ENCODE assay signal across 9 cellular contexts in genomic region chr12:88553941-88554658, GRCh38. TPM values are rescaled to one million over a fixed set of nuclear protein-coding genes. Genes with fewer than 3 reads are reported as not detected.
A peak's percentile ranks its signal among the peaks of the same experiment; 100 is the strongest.
DNase-seq lines count a peak whose midpoint lies in the region; ATAC-seq and TF ChIP-seq lines count a peak whose summit lies in the region.
"Had no signal": no experiment of that assay in that cellular context is flagged by ENCODE, and none has a peak within 500 bp of the region (broad histone marks: within the 10 kb centered on the region; RNA-seq: fewer than 3 reads in every experiment).

No MANE protein-coding gene starts in this region.

- H3K4me1 Mint-ChIP-seq in brain (peaks cover 76% of the 10 kb centered on the region), natural killer cell (no peaks in the 10 kb centered on the region)
- H3K4me1 Mint-ChIP-seq in activated CD4-positive, alpha-beta memory T cell treated with anti-CD3 and anti-CD28 coated beads for 36 hours (ENCODE audit: low read depth) = no peaks in the 10 kb centered on the region
- no peaks in the 10 kb centered on the region for H3K4me1 Mint-ChIP-seq in activated naive CD4-positive, alpha-beta T cell treated with anti-CD3 and anti-CD28 coated beads, Interleukin-2, amount 10 ng/mL, durations not matched to agents 7 days and 5 days

- H3K27me3 ChIP-seq in BJ (ENCODE audit: control insufficient read depth, insufficient read depth, low read length) = no peaks in the 10 kb centered on the region

- no peak for ATAC-seq in natural killer cell
- ATAC-seq in HG02798 (IDR thresholded peaks at IDR 0.05; ENCODE audit: poor library complexity, unreplicated experiment) = no peak

- intact Hi-C loops in activated CD4-positive, alpha-beta memory T cell treated with anti-CD3 and anti-CD28 coated beads for 36 hours (cut with micrococcal nuclease) = no loop called here
- intact Hi-C loops in natural killer cell (cut with micrococcal nuclease) = no loop called here

- H3K4me3 Mint-ChIP-seq in brain (peak overlapping the region in 4 of 5 experiments; percentile 39 to 69 (median 45)), natural killer cell (no peak overlapping the region)
- no peak overlapping the region for H3K4me3 Mint-ChIP-seq in activated CD4-positive, alpha-beta memory T cell treated with anti-CD3 and anti-CD28 coated beads for 36 hours
- no peak overlapping the region for H3K4me3 Mint-ChIP-seq in activated naive CD4-positive, alpha-beta T cell treated with anti-CD3 and anti-CD28 coated beads, Interleukin-2, amount 10 ng/mL, durations not matched to agents 7 days and 5 days

- H3K9me3 Mint-ChIP-seq in brain (no peaks in the 10 kb centered on the region), natural killer cell (peaks cover 2 to 7% of the 10 kb centered on the region in 2 donors)
- H3K9me3 Mint-ChIP-seq in activated CD4-positive, alpha-beta memory T cell treated with anti-CD3 and anti-CD28 coated beads for 36 hours = no peaks in the 10 kb centered on the region
- no peaks in the 10 kb centered on the region for H3K9me3 Mint-ChIP-seq in activated naive CD4-positive, alpha-beta T cell treated with anti-CD3 and anti-CD28 coated beads, Interleukin-2, amount 10 ng/mL, durations not matched to agents 7 days and 5 days

- DNase-seq in BJ (ENCODE audit: low read depth) = peak; percentile 69
- DNase-seq in NCI-H146 treated with DMSO at 0.1 percent for 48 hours (lab: John Stamatoyannopoulos, UW; ENCODE audit: unreplicated experiment) = peak; percentile 18
- DNase-seq in lung microvascular endothelial cell (ENCODE audit: low read depth in 2 of 2) = peak; percentile 73
- no peak for DNase-seq in activated CD4-positive, alpha-beta memory T cell treated with anti-CD3 and anti-CD28 coated beads for 36 hours
- no peak for DNase-seq in natural killer cell
- DNase-seq in activated naive CD4-positive, alpha-beta T cell treated with anti-CD3 and anti-CD28 coated beads, Interleukin-2, amount 10 ng/mL, durations not matched to agents 7 days and 5 days = no peak
- DNase-seq: activated CD4-positive, alpha-beta T cell treated with anti-CD3 and anti-CD28 coated beads, Interleukin-2, amount 50 U/mL, for 1 hour had no signal

- H3K27ac Mint-ChIP-seq in brain = peak overlapping the region in 3 of 5 experiments; percentile 45 to 58 (median 51)
- no peak overlapping the region for H3K27ac Mint-ChIP-seq in activated CD4-positive, alpha-beta memory T cell treated with anti-CD3 and anti-CD28 coated beads for 36 hours
- no peak overlapping the region for H3K27ac Mint-ChIP-seq in natural killer cell
- no peak overlapping the region for H3K27ac Mint-ChIP-seq in activated naive CD4-positive, alpha-beta T cell treated with anti-CD3 and anti-CD28 coated beads, Interleukin-2, amount 10 ng/mL, durations not matched to agents 7 days and 5 days

- CTCF ChIA-PET in BJ (lab: Yijun Ruan, JAX) = interaction anchor here (2.6 kb wide), 1 partner anchor 9 kb away, joined by 6 read pairs; no protein-coding TSS in a partner anchor
- CTCF ChIA-PET in activated CD4-positive, alpha-beta memory T cell treated with anti-CD3 and anti-CD28 coated beads for 36 hours (lab: Charles Lee) = no interaction called here
- CTCF ChIA-PET in activated naive CD4-positive, alpha-beta T cell treated with anti-CD3 and anti-CD28 coated beads, Interleukin-2, amount 10 ng/mL, durations not matched to agents 7 days and 5 days (lab: Charles Lee) = interaction anchor here (0.9 kb wide), 1 partner anchor 317 kb away, joined by 4 read pairs; no protein-coding TSS in a partner anchor

- peaks cover 9% of the 10 kb centered on the region for H3K36me3 Mint-ChIP-seq in brain
- H3K36me3 Mint-ChIP-seq in activated CD4-positive, alpha-beta memory T cell treated with anti-CD3 and anti-CD28 coated beads for 36 hours = no peaks in the 10 kb centered on the region
- no peaks in the 10 kb centered on the region for H3K36me3 Mint-ChIP-seq in natural killer cell
- H3K36me3 Mint-ChIP-seq in activated naive CD4-positive, alpha-beta T cell treated with anti-CD3 and anti-CD28 coated beads, Interleukin-2, amount 10 ng/mL, durations not matched to agents 7 days and 5 days = no peaks in the 10 kb centered on the region

- 0 out of 2 replicates have a peak, but pooled peaks cover under 1% of the 10 kb centered on the region for H3K36me3 ChIP-seq in BJ (ENCODE audit: control insufficient read depth, insufficient read depth, low read length)

- H3K4me3 ChIP-seq in BJ (ENCODE audit: low read depth, low read length) = no peak overlapping the region

- H3K27me3 Mint-ChIP-seq in brain (peaks cover 6% of the 10 kb centered on the region), natural killer cell (ENCODE audit: low read depth in 2 of 2) (no peaks in the 10 kb centered on the region)
- peaks cover 3% of the 10 kb centered on the region for H3K27me3 Mint-ChIP-seq in activated CD4-positive, alpha-beta memory T cell treated with anti-CD3 and anti-CD28 coated beads for 36 hours
- H3K27me3 Mint-ChIP-seq in activated naive CD4-positive, alpha-beta T cell treated with anti-CD3 and anti-CD28 coated beads, Interleukin-2, amount 10 ng/mL, durations not matched to agents 7 days and 5 days = no peaks in the 10 kb centered on the region

- TF ChIP-seq CTCF in BJ (IDR thresholded peaks at IDR 0.05; ENCODE audit: insufficient read depth, low read depth, low read length) (no peak), brain (conservative IDR thresholded peaks at IDR 0.05) (no peak), natural killer cell (IDR thresholded peaks at IDR 0.05) (no peak)

- POLR2A ChIA-PET in BJ (lab: Charles Lee) = no interaction called here
- POLR2A ChIA-PET in activated CD4-positive, alpha-beta memory T cell treated with anti-CD3 and anti-CD28 coated beads for 36 hours (lab: Charles Lee) = no interaction called here

RNA-seq across cellular contexts. Expression of gene KITLG, which starts 26.2 kb away (rescaled TPM):
- polyA plus RNA-seq in BJ (2011; rRNA removed) = 17.0 and 43.0 TPM in 2 replicates
- 52.1 and 52.4 TPM in 2 replicates for polyA minus RNA-seq in BJ (2011; rRNA and poly(A)+ RNA removed)
- 21.0 TPM for polyA plus RNA-seq in brain (ENCODE audit: insufficient read depth, low read depth, low replicate concordance)
- total RNA-seq in lung microvascular endothelial cell = 1.8 and 10.7 TPM in 2 replicates
- under 1 TPM; 0.07 TPM for total RNA-seq in activated CD4-positive, alpha-beta memory T cell treated with anti-CD3 and anti-CD28 coated beads for 36 hours
- not detected for total RNA-seq in natural killer cell

Comparison
In these comparisons a context has a peak if more than half of its experiments do, and no peak if none do; other contexts are left out.
1. DNase-seq: peak in BJ (single experiment), NCI-H146 treated with DMSO at 0.1 percent for 48 hours (single experiment) and lung microvascular endothelial cell (2 of 2); none in activated CD4-positive, alpha-beta memory T cell treated with anti-CD3 and anti-CD28 coated beads for 36 hours (single experiment), natural killer cell (single experiment) and activated naive CD4-positive, alpha-beta T cell treated with anti-CD3 and anti-CD28 coated beads, Interleukin-2, amount 10 ng/mL, durations not matched to agents 7 days and 5 days (single experiment).
2. H3K27ac Mint-ChIP-seq: peak in brain (3 of 5); none in activated CD4-positive, alpha-beta memory T cell treated with anti-CD3 and anti-CD28 coated beads for 36 hours (single experiment), natural killer cell (0 of 2) and activated naive CD4-positive, alpha-beta T cell treated with anti-CD3 and anti-CD28 coated beads, Interleukin-2, amount 10 ng/mL, durations not matched to agents 7 days and 5 days (single experiment).
3. H3K4me3 Mint-ChIP-seq: peak in brain (4 of 5); none in activated CD4-positive, alpha-beta memory T cell treated with anti-CD3 and anti-CD28 coated beads for 36 hours (single experiment), natural killer cell (single experiment) and activated naive CD4-positive, alpha-beta T cell treated with anti-CD3 and anti-CD28 coated beads, Interleukin-2, amount 10 ng/mL, durations not matched to agents 7 days and 5 days (single experiment).